ENCODE assay signal across 8 cellular contexts in the genomic region with DNA sequence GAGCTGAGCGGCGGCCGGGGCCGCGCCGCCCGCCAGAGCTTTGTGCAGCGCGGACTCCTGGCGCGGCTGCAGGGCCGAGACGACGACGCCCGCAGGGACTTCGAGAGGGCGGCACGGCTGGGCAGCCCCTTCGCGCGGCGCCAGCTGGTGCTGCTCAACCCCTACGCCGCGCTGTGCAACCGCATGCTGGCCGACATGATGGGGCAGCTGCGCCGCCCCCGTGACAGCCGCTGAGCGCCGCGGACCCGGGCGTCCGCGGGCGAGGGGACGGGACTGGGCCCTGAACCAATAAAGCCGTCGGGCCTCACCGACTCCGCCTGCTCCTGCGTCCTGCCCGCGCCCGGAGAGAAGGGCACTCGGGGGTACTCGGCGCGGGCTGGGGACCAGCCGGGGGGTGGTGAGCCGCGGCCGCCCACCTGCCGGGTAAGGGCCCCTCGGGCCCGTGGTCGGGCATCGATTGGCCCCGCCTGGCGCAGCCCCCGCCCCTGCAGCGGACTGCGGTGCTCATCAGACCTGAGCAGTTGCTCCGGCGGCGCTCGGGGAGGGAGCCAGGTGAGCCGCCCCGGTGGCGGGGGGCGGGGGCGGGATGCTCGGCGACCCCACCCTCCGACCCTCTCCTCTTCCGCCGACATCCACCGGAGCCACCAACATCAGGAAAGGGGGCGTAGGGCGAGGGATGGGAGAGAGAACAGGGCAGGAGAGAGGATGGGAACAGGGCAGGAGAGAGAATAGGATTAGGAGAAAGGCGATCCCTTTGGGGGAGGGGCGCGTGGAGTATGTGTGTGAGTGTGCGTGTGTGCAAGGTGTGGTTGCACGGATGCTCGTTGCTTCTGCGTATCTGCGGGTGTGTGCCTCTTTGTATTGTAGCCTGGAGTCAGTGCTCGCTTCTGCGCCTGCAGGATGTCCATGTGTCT. TPM values are rescaled to one million over a fixed set of nuclear protein-coding genes. Genes with fewer than 3 reads are reported as not detected.
DNase-seq lines count a peak whose midpoint lies in the region; ATAC-seq and TF ChIP-seq lines count a peak whose summit lies in the region.

Gene TMEM25 (plus strand): TSS at position 510 of the 914 bp plus-strand sequence. CDS start 610 bp downstream, outside the sequence.

- peak; percentile 77 for ATAC-seq in HG02759 (IDR thresholded peaks at IDR 0.05; ENCODE audit: unreplicated experiment)

- H3K27me3 Mint-ChIP-seq in mesothelial cell of epicardium (ENCODE audit: low read depth) = no peaks in the 10 kb centered on the region

- H3K4me3 Mint-ChIP-seq in mesothelial cell of epicardium = peak within 1 kb of the TSS; percentile 93

- peak; percentile 14 for TF ChIP-seq POLR2A in GM10847 (IDR thresholded peaks at IDR 0.05; ENCODE audit: extremely low read depth, insufficient read length)

- in situ Hi-C loops in endometrial microvascular endothelial cells (cut with HindIII; ENCODE audit: inconsistent ontology term, low pct_unique_long_range_greater_than_20kb, low sequenced_read_pairs) = no loop called here

- peaks cover 8% of the 10 kb centered on the region for H3K36me3 Mint-ChIP-seq in mesothelial cell of epicardium

- H3K27ac Mint-ChIP-seq in mesothelial cell of epicardium = peak within 1 kb of the TSS; percentile 94

- H3K9me3 Mint-ChIP-seq in mesothelial cell of epicardium = no peaks in the 10 kb centered on the region

- DNase-seq in NCI-H526 (lab: John Stamatoyannopoulos, UW) (peak; percentile 90 to 96), mesothelial cell of epicardium (ENCODE audit: low spot score in 2 of 2, unreplicated experiment in 2 of 2) (peak; percentile 59 to 77), foreskin melanocyte (no peak)
- DNase-seq in activated CD8-positive, alpha-beta memory T cell treated with anti-CD3 and anti-CD28 coated beads for 4 hours (ENCODE audit: low read depth in 2 of 2) = peak; percentile 45 to 48
- DNase-seq in stimulated activated CD8-positive, alpha-beta memory T cell treated with anti-CD3 and anti-CD28 coated beads, Interleukin-15, amount 100 ng/mL, for 1 hour (ENCODE audit: low read depth) = peak; percentile 38

- peaks cover 24% of the 10 kb centered on the region for H3K4me1 Mint-ChIP-seq in mesothelial cell of epicardium

- TF ChIP-seq CTCF in mesothelial cell of epicardium (IDR thresholded peaks at IDR 0.05; ENCODE audit: unreplicated experiment) = no peak

RNA-seq across cellular contexts. Expression of gene TMEM25, which starts in this region (rescaled TPM):
- 30.3 TPM for total RNA-seq in endometrial microvascular endothelial cells (ENCODE audit: inconsistent ontology term)
- total RNA-seq in mesothelial cell of epicardium = 46.1 to 48.0 TPM (median 46.7 TPM) in 3 replicates
